ENCODE assay signal across 8 cellular contexts in genomic region chr4:140253556-140254027, GRCh38.
DNase-seq lines count a peak whose midpoint lies in the region; ATAC-seq, FAIRE-seq and TF ChIP-seq lines count a peak whose summit lies in the region.

No MANE protein-coding gene starts in this region.

- H3K9me3 Mint-ChIP-seq in chondrocyte (ENCODE audit: low read depth) (no peaks in the 10 kb centered on the region), nephron progenitor cell (no peaks in the 10 kb centered on the region)

- H3K36me3 ChIP-seq in HUES6 (ENCODE audit: control insufficient read depth, insufficient read depth, low read length): no peaks in the 10 kb centered on the region

- CTCF ChIA-PET in A549 (lab: Yijun Ruan, JAX): interaction anchor here (0.5 to 3.8 kb wide), 28 partner anchors 9 to 607 kb away, joined by 3 to 40 read pairs (median 3); partner anchors contain the start of gene MAML3

- peaks cover 33% of the 10 kb centered on the region for H3K4me1 Mint-ChIP-seq in chondrocyte (ENCODE audit: low read depth)
- peaks cover 76% of the 10 kb centered on the region for H3K4me1 Mint-ChIP-seq in nephron progenitor cell

- no peak for TF ChIP-seq RAD21 in A549 (conservative IDR thresholded peaks at IDR 0.05 in 1 of 2, IDR thresholded peaks at IDR 0.05 in 1 of 2)

- H3K4me3 ChIP-seq in A549: no peak overlapping the region
- H3K4me3 ChIP-seq in HUES6 (ENCODE audit: low read depth, low read length): peak overlapping the region; percentile 32; the same call in 1 of the 2 replicates

- FAIRE-seq in A549 (lab: Jason Lieb, UNC): no peak

- H3K9me3 ChIP-seq in A549 (no peaks in the 10 kb centered on the region), HUES6 (ENCODE audit: control insufficient read depth, insufficient read depth, low read depth, low read length) (no peaks in the 10 kb centered on the region)

- H3K36me3 Mint-ChIP-seq in chondrocyte (ENCODE audit: low read depth) (no peaks in the 10 kb centered on the region), nephron progenitor cell (ENCODE audit: low read depth) (no peaks in the 10 kb centered on the region)

- no peak overlapping the region for H3K27ac Mint-ChIP-seq in chondrocyte (ENCODE audit: unreplicated experiment)
- H3K27ac Mint-ChIP-seq in nephron progenitor cell: peak overlapping the region; percentile 9

- TF ChIP-seq CTCF in A549 (IDR thresholded peaks at IDR 0.05) (no peak), chondrocyte (IDR thresholded peaks at IDR 0.05) (no peak), nephron progenitor cell (IDR thresholded peaks at IDR 0.05) (no peak)

- H3K9ac ChIP-seq in HUES6 (ENCODE audit: low read length): peak overlapping the region; percentile 50

- TF ChIP-seq EP300 in A549 (IDR thresholded peaks at IDR 0.05): no peak

- H3K4me1 ChIP-seq in A549 (peaks cover 72% of the 10 kb centered on the region), HUES6 (ENCODE audit: control insufficient read depth, insufficient read depth, low read length) (peaks cover 65% of the 10 kb centered on the region)

- no peak for DNase-seq in A549 (ENCODE audit: low read depth in 1 of 2, low spot score in 1 of 2)
- no peak for DNase-seq in chondrocyte (ENCODE audit: low spot score)
- no peak for DNase-seq in nephron progenitor cell
- DNase-seq in NCI-H345 treated with DMSO at 0.1 percent for 48 hours (lab: John Stamatoyannopoulos, UW; ENCODE audit: unreplicated experiment): no peak
- no peak for DNase-seq in activated effector memory CD4-positive, alpha-beta T cell treated with anti-CD3 and anti-CD28 coated beads, Interleukin-2, amount 50 U/mL, for 16 hours
- no peak for DNase-seq in activated CD4-positive, alpha-beta T cell treated with anti-CD3 and anti-CD28 coated beads for 1 hour

- WGBS in A549 (ENCODE audit: missing lambda C conversion rate): 74% methylated on average over 8 of the region's 8 CpGs

- H3K27me3 Mint-ChIP-seq in chondrocyte (ENCODE audit: low read depth) (no peaks in the 10 kb centered on the region), nephron progenitor cell (ENCODE audit: low read depth, poor library complexity) (no peaks in the 10 kb centered on the region)

- peak overlapping the region; percentile 54 for H3K4me3 Mint-ChIP-seq in chondrocyte (ENCODE audit: unreplicated experiment)
- peak overlapping the region; percentile 68 for H3K4me3 Mint-ChIP-seq in nephron progenitor cell

- ATAC-seq in A549 (no peak), GM19351 (IDR thresholded peaks at IDR 0.05; ENCODE audit: unreplicated experiment) (no peak)

- H3K27ac ChIP-seq in A549: peak overlapping the region; percentile 94 to 98
- no peak overlapping the region for H3K27ac ChIP-seq in HUES6 (ENCODE audit: low read depth, low read length)

- POLR2A ChIA-PET in A549 (lab: Yijun Ruan, JAX): interaction anchor here (0.5 to 4.0 kb wide), 6 partner anchors 100 to 241 kb away, joined by 4 to 40 read pairs (median 5); partner anchors contain the start of gene MAML3

- H3K27me3 ChIP-seq in HUES6 (ENCODE audit: control insufficient read depth, insufficient read depth, low read length): peaks cover 13% of the 10 kb centered on the region; the same call in 1 of the 2 replicates

- TF ChIP-seq POLR2A in A549 (IDR thresholded peaks at IDR 0.05; ENCODE audit: low read length): no peak

- H3K4me2 ChIP-seq in A549: peak overlapping the region; percentile 75

TF ChIP-seq in A549, 52 proteins besides CTCF, POLR2A, EP300 and RAD21:
- TF ChIP-seq FOXS1 (CRISPR knock-in tag; IDR thresholded peaks at IDR 0.05) (no peak), FOSB (CRISPR knock-in tag; IDR thresholded peaks at IDR 0.05) (no peak), PHF8 (IDR thresholded peaks at IDR 0.05; ENCODE audit: borderline replicate concordance, low read depth) (no peak), NPAS2 (CRISPR knock-in tag; IDR thresholded peaks at IDR 0.05; ENCODE audit: borderline replicate concordance) (no peak), CHD4 (IDR thresholded peaks at IDR 0.05; ENCODE audit: borderline replicate concordance) (no peak), REST (IDR thresholded peaks at IDR 0.05) (no peak), KDM1A (IDR thresholded peaks at IDR 0.05; ENCODE audit: low read depth) (no peak), HOXA7 (CRISPR knock-in tag; IDR thresholded peaks at IDR 0.05) (no peak), MAZ (IDR thresholded peaks at IDR 0.05; ENCODE audit: borderline replicate concordance, low read depth, low read length) (no peak), PBX3 (IDR thresholded peaks at IDR 0.05) (no peak), TFCP2L1 (CRISPR knock-in tag; IDR thresholded peaks at IDR 0.05) (no peak), CBX8 (IDR thresholded peaks at IDR 0.05) (no peak), ESRRA (IDR thresholded peaks at IDR 0.05; ENCODE audit: borderline replicate concordance, low read length) (no peak)
- TF ChIP-seq, protein P1, sequence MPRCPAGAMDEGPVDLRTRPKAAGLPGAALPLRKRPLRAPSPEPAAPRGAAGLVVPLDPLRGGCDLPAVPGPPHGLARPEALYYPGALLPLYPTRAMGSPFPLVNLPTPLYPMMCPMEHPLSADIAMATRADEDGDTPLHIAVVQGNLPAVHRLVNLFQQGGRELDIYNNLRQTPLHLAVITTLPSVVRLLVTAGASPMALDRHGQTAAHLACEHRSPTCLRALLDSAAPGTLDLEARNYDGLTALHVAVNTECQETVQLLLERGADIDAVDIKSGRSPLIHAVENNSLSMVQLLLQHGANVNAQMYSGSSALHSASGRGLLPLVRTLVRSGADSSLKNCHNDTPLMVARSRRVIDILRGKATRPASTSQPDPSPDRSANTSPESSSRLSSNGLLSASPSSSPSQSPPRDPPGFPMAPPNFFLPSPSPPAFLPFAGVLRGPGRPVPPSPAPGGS (IDR thresholded peaks at IDR 0.05): no peak
